8 cellular contexts compared by ENCODE assay signal in genomic region chr5:35884125-35884788, GRCh38.
DNase-seq lines count a peak whose midpoint lies in the region; ATAC-seq and TF ChIP-seq lines count a peak whose summit lies in the region.

No MANE protein-coding gene starts in this region.

- ATAC-seq in GM18505 (IDR thresholded peaks at IDR 0.05; ENCODE audit: unreplicated experiment): peak; percentile 93
- peak; percentile 89 for ATAC-seq in HG03442 (IDR thresholded peaks at IDR 0.05; ENCODE audit: unreplicated experiment)

- peak overlapping the region; percentile 1 for H3K27ac Mint-ChIP-seq in T-helper 2 cell treated with Interferon-gamma antibody and Interleukin-4, amounts not matched to agents 5 μg/mL and 100 μg/mL, for 36 hours

- H3K36me3 Mint-ChIP-seq in T-helper 2 cell treated with Interferon-gamma antibody and Interleukin-4, amounts not matched to agents 5 μg/mL and 100 μg/mL, for 36 hours (ENCODE audit: low read depth): peaks cover 33% of the 10 kb centered on the region

- H3K4me1 ChIP-seq in effector memory CD4-positive, alpha-beta T cell (ENCODE audit: control insufficient read depth, insufficient read depth, low read length, poor library complexity, severe bottlenecking): peaks cover 15% of the 10 kb centered on the region

- H3K9me3 Mint-ChIP-seq in T-helper 2 cell treated with Interferon-gamma antibody and Interleukin-4, amounts not matched to agents 5 μg/mL and 100 μg/mL, for 36 hours: peaks cover 5% of the 10 kb centered on the region

- peak overlapping the region; percentile 29 for H3K4me3 Mint-ChIP-seq in T-helper 2 cell treated with Interferon-gamma antibody and Interleukin-4, amounts not matched to agents 5 μg/mL and 100 μg/mL, for 36 hours

- no peaks in the 10 kb centered on the region for H3K27me3 Mint-ChIP-seq in T-helper 2 cell treated with Interferon-gamma antibody and Interleukin-4, amounts not matched to agents 5 μg/mL and 100 μg/mL, for 36 hours (ENCODE audit: low read depth)

- no peaks in the 10 kb centered on the region for H3K36me3 ChIP-seq in effector memory CD4-positive, alpha-beta T cell (ENCODE audit: control insufficient read depth, insufficient read depth, low read length)

- no peak overlapping the region for H3K27ac ChIP-seq in effector memory CD4-positive, alpha-beta T cell (ENCODE audit: insufficient read depth, low read length, poor library complexity, severe bottlenecking)

- H3K4me3 ChIP-seq in effector memory CD4-positive, alpha-beta T cell (ENCODE audit: insufficient read depth, low read depth, low read length, poor library complexity, severe bottlenecking): no peak overlapping the region

- H3K4me1 Mint-ChIP-seq in T-helper 2 cell treated with Interferon-gamma antibody and Interleukin-4, amounts not matched to agents 5 μg/mL and 100 μg/mL, for 36 hours (ENCODE audit: low read depth): peaks cover 35% of the 10 kb centered on the region

- no peaks in the 10 kb centered on the region for H3K27me3 ChIP-seq in effector memory CD4-positive, alpha-beta T cell (replicated peaks; ENCODE audit: control insufficient read depth, insufficient read depth, low read length, poor library complexity, severe bottlenecking)

- DNase-seq in T-helper 2 cell treated with Interferon-gamma antibody and Interleukin-4, amounts not matched to agents 5 μg/mL and 100 μg/mL, for 36 hours (ENCODE audit: low spot score): no peak
- DNase-seq in kidney tubule cell (ENCODE audit: low spot score) (peak; percentile 93), activated gamma-delta T cell (lab: John Stamatoyannopoulos, UW) (no peak), cerebellar nuclear complex (lab: John Stamatoyannopoulos, UW) (no peak)
- no peak for DNase-seq in effector memory CD4-positive, alpha-beta T cell
- DNase-seq in stimulated activated CD4-positive, alpha-beta T cell treated with anti-CD3 and anti-CD28 coated beads, Interleukin-1b, Interleukin-23, amount 100 ng/mL, for 48 hours: no peak

- H3K9me3 ChIP-seq in effector memory CD4-positive, alpha-beta T cell (ENCODE audit: control insufficient read depth, low read length): no peaks in the 10 kb centered on the region

- no peak for TF ChIP-seq POLR2A in GM18505 (IDR thresholded peaks at IDR 0.05; ENCODE audit: borderline replicate concordance, extremely low read depth, insufficient read depth, insufficient read length)
